Comparison of ENCODE assay signal across 8 cellular contexts in genomic region chr9:94002316-94003140, GRCh38. TPM values are rescaled to one million over a fixed set of nuclear protein-coding genes. Genes with fewer than 3 reads are reported as not detected.
DNase-seq lines count a peak whose midpoint lies in the region; ATAC-seq and TF ChIP-seq lines count a peak whose summit lies in the region.

No MANE protein-coding gene starts in this region.

- WGBS in mammary epithelial cell (ENCODE audit: low coverage, missing lambda C conversion rate), result 60% methylated on average over 6 of the region's 6 CpGs

- H3K36me3 ChIP-seq in NT2/D1 (ENCODE audit: insufficient read depth, insufficient read length, low read length), result no peaks in the 10 kb centered on the region
- H3K36me3 ChIP-seq in mammary epithelial cell (ENCODE audit: insufficient read depth, low read length), result no peaks in the 10 kb centered on the region

- no TSS peak for BruUV-seq in mammary epithelial cell (replicated peaks; lab: Mats Ljungman, UMichigan)

- intact Hi-C loops in mammary epithelial cell (cut with micrococcal nuclease), result loop anchor here (1.0 to 10.0 kb wide), 4 partner anchors 36 to 838 kb away; no protein-coding TSS in a partner anchor

- H3K4me2 ChIP-seq in mammary epithelial cell (ENCODE audit: insufficient read depth, low read depth, low read length), result no peak overlapping the region

- H2AFZ ChIP-seq in mammary epithelial cell (ENCODE audit: low read depth, low read length), result no peak overlapping the region

- peak; percentile 4 for DNase-seq in NK-92 treated with Interleukin-12 subunit alpha and Interleukin-12 subunit beta, amount 100 ng/mL, for 24 hours (lab: John Stamatoyannopoulos, UW)
- DNase-seq in NK-92 (lab: John Stamatoyannopoulos, UW; ENCODE audit: unreplicated experiment) (no peak), KG1 (lab: John Stamatoyannopoulos, UW) (peak; percentile 7), NT2/D1 (ENCODE audit: low read depth, low spot score) (peak; percentile 66), mammary epithelial cell (peak; percentile 35), medulla oblongata (ENCODE audit: extremely low spot score) (peak; percentile 57), C1 segment of cervical spinal cord (lab: John Stamatoyannopoulos, UW) (no peak)

- no peaks in the 10 kb centered on the region for H3K9me3 ChIP-seq in NT2/D1 (ENCODE audit: insufficient read depth, low read length)
- no peaks in the 10 kb centered on the region for H3K9me3 ChIP-seq in mammary epithelial cell (replicated peaks; ENCODE audit: insufficient read depth, low read length)

- H3K4me3 ChIP-seq in NT2/D1 (ENCODE audit: insufficient read length, low read depth), result no peak overlapping the region
- no peak overlapping the region for H3K4me3 ChIP-seq in mammary epithelial cell (replicated peaks in 1 of 3; ENCODE audit: insufficient read depth in 1 of 3, low read depth in 2 of 3, low read length in 3 of 3)

- H4K20me1 ChIP-seq in mammary epithelial cell (ENCODE audit: insufficient read depth, low read length), result no peaks in the 10 kb centered on the region

- ATAC-seq in GM21526 (IDR thresholded peaks at IDR 0.05; ENCODE audit: low FRiP score, unreplicated experiment), result no peak

- H3K4me1 ChIP-seq in NT2/D1 (ENCODE audit: insufficient read depth, insufficient read length) (no peaks in the 10 kb centered on the region), mammary epithelial cell (ENCODE audit: insufficient read depth, low read length) (peaks cover 6% of the 10 kb centered on the region)

- in situ Hi-C loops in mammary epithelial cell (cut with MboI; ENCODE audit: low sequenced_read_pairs in 2 of 2), result no loop called here

- H3K79me2 ChIP-seq in mammary epithelial cell (ENCODE audit: insufficient read depth, low read length), result no peaks in the 10 kb centered on the region

- H3K9ac ChIP-seq in NT2/D1 (ENCODE audit: insufficient read length, low read depth) (no peak overlapping the region), mammary epithelial cell (ENCODE audit: insufficient read depth, low read length) (no peak overlapping the region)

- dilution Hi-C loops in mammary epithelial cell (cut with HindIII; ENCODE audit: low sequenced_read_pairs), result no loop called here

- H3K27me3 ChIP-seq in NT2/D1 (ENCODE audit: insufficient read depth, insufficient read length), result no peaks in the 10 kb centered on the region
- no peaks in the 10 kb centered on the region for H3K27me3 ChIP-seq in mammary epithelial cell (ENCODE audit: insufficient read depth, low read length)

- peak; percentile 54 to 76 for TF ChIP-seq CTCF in mammary epithelial cell (conservative IDR thresholded peaks at IDR 0.05 in 1 of 2, IDR thresholded peaks at IDR 0.05 in 1 of 2; ENCODE audit: extremely low read depth in 1 of 2, insufficient read depth in 1 of 2, low read depth in 1 of 2, low read length in 2 of 2)

- H3K27ac ChIP-seq in mammary epithelial cell (ENCODE audit: insufficient read depth, low read depth, low read length), result no peak overlapping the region

- CTCF ChIA-PET in mammary epithelial cell (lab: Charles Lee; ENCODE audit: low non-redundant PET), result interaction anchor here (0.6 to 0.8 kb wide), 2 partner anchors 37 to 175 kb away, joined by 4 to 6 read pairs; no protein-coding TSS in a partner anchor

RNA-seq across cellular contexts. Expression of gene BARX1, which starts 47.4 kb away (rescaled TPM):
- total RNA-seq in mammary epithelial cell, result not detected
- 0.07 TPM for polyA plus RNA-seq in mammary epithelial cell
- not detected for polyA minus RNA-seq in mammary epithelial cell

Comparison
In these comparisons a context has a peak if more than half of its experiments do, and no peak if none do; other contexts are left out.
1. DNase-seq: peak in NK-92 treated with Interleukin-12 subunit alpha and Interleukin-12 subunit beta, amount 100 ng/mL, for 24 hours (single experiment), KG1 (single experiment), NT2/D1 (single experiment), mammary epithelial cell (single experiment) and medulla oblongata (single experiment); none in NK-92 (single experiment) and C1 segment of cervical spinal cord (0 of 14).